ENCODE assay signal across 9 cellular contexts in genomic region chr2:238106698-238107524, GRCh38. TPM values are rescaled to one million over a fixed set of nuclear protein-coding genes. Genes with fewer than 3 reads are reported as not detected.
DNase-seq lines count a peak whose midpoint lies in the region; ATAC-seq and TF ChIP-seq lines count a peak whose summit lies in the region.
"Had no signal": no experiment of that assay in that cellular context is flagged by ENCODE, and none has a peak within 500 bp of the region (broad histone marks: within the 10 kb centered on the region; RNA-seq: fewer than 3 reads in every experiment).

No MANE protein-coding gene starts in this region.

- H3K27ac Mint-ChIP-seq in activated T-helper 1 cell treated with anti-CD3 and anti-CD28 coated beads, Interleukin-12 subunit alpha, Interleukin-12 subunit beta, Interleukin-2, Interleukin-4 antibody, amounts not matched to agents 30 ng/mL and 10 ng/mL and 1 ng/mL, durations not matched to agents 14 hours and 24 hours and 36 hours, result no peak overlapping the region

- DNase-seq in SIG-M5 treated with dmso at 0.1 percent for 504 hours (lab: John Stamatoyannopoulos, UW; ENCODE audit: unreplicated experiment) (peak; percentile 53), SIG-M5 (lab: John Stamatoyannopoulos, UW) (no peak), SKM-1 (lab: John Stamatoyannopoulos, UW; ENCODE audit: unreplicated experiment) (peak; percentile 35), right lobe of liver (peak in 2 of 3 donors; percentile 60 to 63), cerebellar nuclear complex (lab: John Stamatoyannopoulos, UW) (no peak)
- no peak for DNase-seq in stimulated activated naive CD4-positive, alpha-beta T cell (lab: John Stamatoyannopoulos, UW)
- DNase-seq in activated T-helper 1 cell treated with anti-CD3 and anti-CD28 coated beads, Interleukin-12 subunit alpha, Interleukin-12 subunit beta, Interleukin-2, Interleukin-4 antibody, amounts not matched to agents 30 ng/mL and 10 ng/mL and 1 ng/mL, durations not matched to agents 14 hours and 24 hours and 36 hours (ENCODE audit: low spot score), result no peak

- TF ChIP-seq POLR2A in right lobe of liver (IDR thresholded peaks at IDR 0.05), result no peak

- H3K27ac ChIP-seq in right lobe of liver, result peak overlapping the region in 2 of 3 donors; percentile 50 to 73

- no peak overlapping the region for H3K4me3 Mint-ChIP-seq in activated T-helper 1 cell treated with anti-CD3 and anti-CD28 coated beads, Interleukin-12 subunit alpha, Interleukin-12 subunit beta, Interleukin-2, Interleukin-4 antibody, amounts not matched to agents 30 ng/mL and 10 ng/mL and 1 ng/mL, durations not matched to agents 14 hours and 24 hours and 36 hours

- peak overlapping the region in 2 of 3 donors; percentile 24 to 30 for H3K4me3 ChIP-seq in right lobe of liver

- intact Hi-C loops in right lobe of liver (cut with DNase I), result no loop called here
- intact Hi-C loops in activated T-helper 1 cell treated with anti-CD3 and anti-CD28 coated beads, Interleukin-12 subunit alpha, Interleukin-12 subunit beta, Interleukin-2, Interleukin-4 antibody, amounts not matched to agents 30 ng/mL and 10 ng/mL and 1 ng/mL, durations not matched to agents 14 hours and 24 hours and 36 hours (cut with micrococcal nuclease), result loop anchor here (5.0 kb wide), 1 partner anchor 250 kb away; the partner anchor contains the start of gene RAMP1

- ATAC-seq in HG02798 (IDR thresholded peaks at IDR 0.05; ENCODE audit: poor library complexity, unreplicated experiment) (peak; percentile 9), right lobe of liver (peak; percentile 46 to 66 (median 62))

- H3K9me3 Mint-ChIP-seq in activated T-helper 1 cell treated with anti-CD3 and anti-CD28 coated beads, Interleukin-12 subunit alpha, Interleukin-12 subunit beta, Interleukin-2, Interleukin-4 antibody, amounts not matched to agents 30 ng/mL and 10 ng/mL and 1 ng/mL, durations not matched to agents 14 hours and 24 hours and 36 hours, result peaks cover 7% of the 10 kb centered on the region

- peaks cover 0 to 7% (median 3%) of the 10 kb centered on the region in 4 donors for H3K4me1 ChIP-seq in right lobe of liver

- H3K27me3 ChIP-seq in right lobe of liver, result no peaks in the 10 kb centered on the region

- H3K36me3 Mint-ChIP-seq in activated T-helper 1 cell treated with anti-CD3 and anti-CD28 coated beads, Interleukin-12 subunit alpha, Interleukin-12 subunit beta, Interleukin-2, Interleukin-4 antibody, amounts not matched to agents 30 ng/mL and 10 ng/mL and 1 ng/mL, durations not matched to agents 14 hours and 24 hours and 36 hours (ENCODE audit: low read depth), result no peaks in the 10 kb centered on the region

- no peaks in the 10 kb centered on the region for H3K9me3 ChIP-seq in right lobe of liver

- peaks cover 6% of the 10 kb centered on the region for H3K4me1 Mint-ChIP-seq in activated T-helper 1 cell treated with anti-CD3 and anti-CD28 coated beads, Interleukin-12 subunit alpha, Interleukin-12 subunit beta, Interleukin-2, Interleukin-4 antibody, amounts not matched to agents 30 ng/mL and 10 ng/mL and 1 ng/mL, durations not matched to agents 14 hours and 24 hours and 36 hours (ENCODE audit: low read depth)

- no peaks in the 10 kb centered on the region for H3K27me3 Mint-ChIP-seq in activated T-helper 1 cell treated with anti-CD3 and anti-CD28 coated beads, Interleukin-12 subunit alpha, Interleukin-12 subunit beta, Interleukin-2, Interleukin-4 antibody, amounts not matched to agents 30 ng/mL and 10 ng/mL and 1 ng/mL, durations not matched to agents 14 hours and 24 hours and 36 hours (ENCODE audit: insufficient read depth)

- TF ChIP-seq CTCF in right lobe of liver (IDR thresholded peaks at IDR 0.05), result peak; percentile 37 to 66 (median 51)

- 66% methylated on average over 12 of the region's 28 CpGs for WGBS in right lobe of liver (ENCODE audit: insufficient coverage, low coverage, low lambda C conversion rate, missing lambda C conversion rate)

- H3K36me3 ChIP-seq in right lobe of liver, result no peaks in the 10 kb centered on the region

RNA-seq across cellular contexts. Expression of gene ESPNL, which starts 6.8 kb away (rescaled TPM):
- 1 to 10 TPM in 1 of 6 experiments, under 1 TPM in 5; 0.11 to 1.1 (median 0.50) TPM for total RNA-seq in right lobe of liver
- 0.05 and 0.20 TPM in 2 replicates for total RNA-seq in activated T-helper 1 cell treated with anti-CD3 and anti-CD28 coated beads, Interleukin-12 subunit alpha, Interleukin-12 subunit beta, Interleukin-2, Interleukin-4 antibody, amounts not matched to agents 30 ng/mL and 10 ng/mL and 1 ng/mL, durations not matched to agents 14 hours and 24 hours and 36 hours

RNA-seq across cellular contexts. Expression of gene KLHL30, which starts 31.6 kb away (rescaled TPM):
- under 1 TPM in 4 of 6 experiments, not detected in 2; 0.04 to 0.19 (median 0.11) TPM for total RNA-seq in right lobe of liver
- total RNA-seq in activated T-helper 1 cell treated with anti-CD3 and anti-CD28 coated beads, Interleukin-12 subunit alpha, Interleukin-12 subunit beta, Interleukin-2, Interleukin-4 antibody, amounts not matched to agents 30 ng/mL and 10 ng/mL and 1 ng/mL, durations not matched to agents 14 hours and 24 hours and 36 hours, result not detected in 2 replicates
- total RNA-seq: mononuclear cell had no signal

RNA-seq across cellular contexts. Expression of gene SCLY, which starts 46.1 kb away (rescaled TPM):
- 10 to 100 TPM; 24.4 to 54.2 (median 35.9) TPM for total RNA-seq in right lobe of liver
- 109 and 119 TPM in 2 replicates for total RNA-seq in activated T-helper 1 cell treated with anti-CD3 and anti-CD28 coated beads, Interleukin-12 subunit alpha, Interleukin-12 subunit beta, Interleukin-2, Interleukin-4 antibody, amounts not matched to agents 30 ng/mL and 10 ng/mL and 1 ng/mL, durations not matched to agents 14 hours and 24 hours and 36 hours

RNA-seq across cellular contexts. Expression of gene ERFE, which starts 51.9 kb away (rescaled TPM):
- 1 to 10 TPM in 1 of 6 experiments, under 1 TPM in 2, not detected in 3; 0.27 to 1.4 (median 0.31) TPM for total RNA-seq in right lobe of liver
- total RNA-seq in activated T-helper 1 cell treated with anti-CD3 and anti-CD28 coated beads, Interleukin-12 subunit alpha, Interleukin-12 subunit beta, Interleukin-2, Interleukin-4 antibody, amounts not matched to agents 30 ng/mL and 10 ng/mL and 1 ng/mL, durations not matched to agents 14 hours and 24 hours and 36 hours, result 0.20 TPM in 1 of 2 replicates, not detected in the other

Comparison
In these comparisons a context has a peak if more than half of its experiments do, and no peak if none do; other contexts are left out.
1. DNase-seq: peak in SIG-M5 treated with dmso at 0.1 percent for 504 hours (single experiment), SKM-1 (single experiment) and right lobe of liver (2 of 3); none in SIG-M5 (single experiment), cerebellar nuclear complex (0 of 2), stimulated activated naive CD4-positive, alpha-beta T cell (0 of 6) and activated T-helper 1 cell treated with anti-CD3 and anti-CD28 coated beads, Interleukin-12 subunit alpha, Interleukin-12 subunit beta, Interleukin-2, Interleukin-4 antibody, amounts not matched to agents 30 ng/mL and 10 ng/mL and 1 ng/mL, durations not matched to agents 14 hours and 24 hours and 36 hours (single experiment).